10 cellular contexts compared by ENCODE assay signal in the genomic region with DNA sequence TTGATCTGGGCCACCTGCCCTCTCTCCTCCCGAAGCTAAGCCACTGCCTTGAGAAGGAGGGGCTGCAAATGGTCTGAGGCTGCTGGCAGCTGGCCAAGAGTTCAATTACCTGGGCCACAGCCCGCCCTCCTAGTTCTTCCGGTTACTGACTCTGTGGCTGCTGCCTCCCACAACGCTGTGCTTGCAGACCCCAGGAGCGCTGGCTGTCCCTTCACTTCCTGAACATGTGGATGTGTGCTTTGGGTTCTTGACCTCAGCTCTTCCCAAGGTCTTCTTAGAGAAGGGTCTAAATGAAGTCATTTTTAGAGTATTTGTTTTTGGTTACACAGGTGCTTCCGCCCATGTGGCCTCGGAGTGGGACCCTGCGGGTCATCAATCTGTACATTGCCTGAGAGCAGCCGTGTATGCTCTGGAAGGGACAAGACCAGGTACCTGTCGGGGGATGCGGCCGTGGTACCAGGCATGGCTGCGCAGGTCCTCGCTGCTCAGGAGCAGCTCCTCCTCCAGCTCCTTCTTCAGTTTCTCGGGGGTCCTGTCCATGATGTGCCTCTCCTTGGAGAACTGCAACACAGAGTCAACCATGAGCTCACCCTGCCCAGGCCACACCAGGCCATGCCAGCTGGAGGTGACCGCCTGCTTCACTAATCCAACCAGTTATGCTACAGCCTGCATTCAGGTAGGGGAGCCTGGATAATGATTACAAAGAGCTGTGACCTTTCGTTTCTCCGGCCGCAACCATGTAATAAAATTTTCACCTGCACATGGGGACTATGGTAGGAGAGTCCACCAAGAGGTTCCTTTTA.
DNase-seq lines count a peak whose midpoint lies in the region; ATAC-seq and TF ChIP-seq lines count a peak whose summit lies in the region.
"Had no signal": no experiment of that assay in that cellular context is flagged by ENCODE, and none has a peak within 500 bp of the region (broad histone marks: within the 10 kb centered on the region; RNA-seq: fewer than 3 reads in every experiment).

No MANE protein-coding gene starts in this region.

- no peaks in the 10 kb centered on the region for H3K9me3 ChIP-seq in neural progenitor cell (ENCODE audit: low read depth)
- H3K9me3 ChIP-seq: thoracic aorta had no signal

- H3K4me2 ChIP-seq in neural progenitor cell, result no peak overlapping the region

- POLR2A ChIA-PET in activated CD4-positive, alpha-beta T cell treated with anti-CD3 and anti-CD28 coated beads for 36 hours (lab: Charles Lee), result no interaction called here

- H3K27ac Mint-ChIP-seq in activated CD4-positive, alpha-beta T cell treated with anti-CD3 and anti-CD28 coated beads for 36 hours, result no peak overlapping the region
- H3K27ac Mint-ChIP-seq in activated CD4-positive, alpha-beta T cell treated with anti-CD3 and anti-CD28 coated beads, Interleukin-2, amount 10 ng/mL, durations not matched to agents 24 days and 14 days, result no peak overlapping the region
- H3K27ac Mint-ChIP-seq in activated naive CD8-positive, alpha-beta T cell treated with anti-CD3 and anti-CD28 coated beads, Interleukin-2, amount 50 U/mL, for 24 hours, result no peak overlapping the region
- H3K27ac Mint-ChIP-seq in neural progenitor cell, result peak overlapping the region; percentile 26
- H3K27ac Mint-ChIP-seq: T-helper 1 cell treated with Interleukin-12 subunit alpha and Interleukin-12 subunit beta and Interleukin-4 antibody, amounts not matched to agents 30 μg/mL and 1 μg/mL, for 36 hours had no signal

- H3K27me3 ChIP-seq in neural progenitor cell, result no peaks in the 10 kb centered on the region

- H3K79me2 ChIP-seq in neural progenitor cell (ENCODE audit: low read depth), result no peaks in the 10 kb centered on the region

- H3K27me3 Mint-ChIP-seq in activated CD4-positive, alpha-beta T cell treated with anti-CD3 and anti-CD28 coated beads for 36 hours, result no peaks in the 10 kb centered on the region
- peaks cover 26% of the 10 kb centered on the region for H3K27me3 Mint-ChIP-seq in activated CD4-positive, alpha-beta T cell treated with anti-CD3 and anti-CD28 coated beads, Interleukin-2, amount 10 ng/mL, durations not matched to agents 24 days and 14 days
- peaks cover 3% of the 10 kb centered on the region for H3K27me3 Mint-ChIP-seq in activated naive CD8-positive, alpha-beta T cell treated with anti-CD3 and anti-CD28 coated beads, Interleukin-2, amount 50 U/mL, for 24 hours
- H3K27me3 Mint-ChIP-seq in neural progenitor cell (ENCODE audit: insufficient read depth, low read depth), result peaks cover 7% of the 10 kb centered on the region

- no peak overlapping the region for H3K4me3 ChIP-seq in neural progenitor cell
- H3K4me3 ChIP-seq: thoracic aorta had no signal

- H3K4me3 Mint-ChIP-seq in activated CD4-positive, alpha-beta T cell treated with anti-CD3 and anti-CD28 coated beads for 36 hours, result no peak overlapping the region
- H3K4me3 Mint-ChIP-seq in activated CD4-positive, alpha-beta T cell treated with anti-CD3 and anti-CD28 coated beads, Interleukin-2, amount 10 ng/mL, durations not matched to agents 24 days and 14 days, result no peak overlapping the region
- no peak overlapping the region for H3K4me3 Mint-ChIP-seq in activated naive CD8-positive, alpha-beta T cell treated with anti-CD3 and anti-CD28 coated beads, Interleukin-2, amount 50 U/mL, for 24 hours
- H3K4me3 Mint-ChIP-seq in neural progenitor cell, result no peak overlapping the region
- H3K4me3 Mint-ChIP-seq: T-helper 1 cell treated with Interleukin-12 subunit alpha and Interleukin-12 subunit beta and Interleukin-4 antibody, amounts not matched to agents 30 μg/mL and 1 μg/mL, for 36 hours had no signal

- intact Hi-C loops in activated CD4-positive, alpha-beta T cell treated with anti-CD3 and anti-CD28 coated beads for 36 hours (cut with DNase I, micrococcal nuclease), result no loop called here
- intact Hi-C loops in activated CD4-positive, alpha-beta T cell treated with anti-CD3 and anti-CD28 coated beads, Interleukin-2, amount 10 ng/mL, durations not matched to agents 24 days and 14 days (cut with micrococcal nuclease), result no loop called here

- peaks cover 12% of the 10 kb centered on the region for H3K4me1 Mint-ChIP-seq in activated CD4-positive, alpha-beta T cell treated with anti-CD3 and anti-CD28 coated beads for 36 hours
- H3K4me1 Mint-ChIP-seq in activated CD4-positive, alpha-beta T cell treated with anti-CD3 and anti-CD28 coated beads, Interleukin-2, amount 10 ng/mL, durations not matched to agents 24 days and 14 days, result peaks cover 12% of the 10 kb centered on the region
- H3K4me1 Mint-ChIP-seq in activated naive CD8-positive, alpha-beta T cell treated with anti-CD3 and anti-CD28 coated beads, Interleukin-2, amount 50 U/mL, for 24 hours, result peaks cover 18% of the 10 kb centered on the region
- peaks cover 24% of the 10 kb centered on the region for H3K4me1 Mint-ChIP-seq in neural progenitor cell

- H3F3A ChIP-seq in neural progenitor cell (ENCODE audit: low read depth), result no peaks in the 10 kb centered on the region

- H3K9me3 Mint-ChIP-seq in activated CD4-positive, alpha-beta T cell treated with anti-CD3 and anti-CD28 coated beads for 36 hours (ENCODE audit: low read depth), result no peaks in the 10 kb centered on the region
- H3K9me3 Mint-ChIP-seq in activated CD4-positive, alpha-beta T cell treated with anti-CD3 and anti-CD28 coated beads, Interleukin-2, amount 10 ng/mL, durations not matched to agents 24 days and 14 days, result no peaks in the 10 kb centered on the region
- no peaks in the 10 kb centered on the region for H3K9me3 Mint-ChIP-seq in activated naive CD8-positive, alpha-beta T cell treated with anti-CD3 and anti-CD28 coated beads, Interleukin-2, amount 50 U/mL, for 24 hours
- H3K9me3 Mint-ChIP-seq in neural progenitor cell, result no peaks in the 10 kb centered on the region
- H3K9me3 Mint-ChIP-seq: T-helper 1 cell treated with Interleukin-12 subunit alpha and Interleukin-12 subunit beta and Interleukin-4 antibody, amounts not matched to agents 30 μg/mL and 1 μg/mL, for 36 hours had no signal

- peak; percentile 25 for DNase-seq in activated CD4-positive, alpha-beta T cell treated with anti-CD3 and anti-CD28 coated beads for 36 hours
- no peak for DNase-seq in activated CD4-positive, alpha-beta T cell treated with anti-CD3 and anti-CD28 coated beads, Interleukin-2, amount 10 ng/mL, durations not matched to agents 24 days and 14 days
- peak; percentile 99 for DNase-seq in NCI-H2029 (lab: John Stamatoyannopoulos, UW)
- DNase-seq in activated naive CD8-positive, alpha-beta T cell treated with anti-CD3 and anti-CD28 coated beads, Interleukin-2, amount 50 U/mL, for 24 hours, result peak; percentile 38
- DNase-seq in neural progenitor cell (ENCODE audit: low spot score), result peak; percentile 17
- DNase-seq in superior temporal gyrus (ENCODE audit: extremely low spot score), result no peak
- no peak for DNase-seq in globus pallidus (ENCODE audit: low spot score)

- no peak for ATAC-seq in activated CD4-positive, alpha-beta T cell treated with anti-CD3 and anti-CD28 coated beads for 36 hours
- peak; percentile 82 for ATAC-seq in HG02938 (IDR thresholded peaks at IDR 0.05; ENCODE audit: unreplicated experiment)
- no peak for ATAC-seq in activated naive CD8-positive, alpha-beta T cell treated with anti-CD3 and anti-CD28 coated beads, Interleukin-2, amount 50 U/mL, for 24 hours

- H3K36me3 Mint-ChIP-seq in activated CD4-positive, alpha-beta T cell treated with anti-CD3 and anti-CD28 coated beads for 36 hours (ENCODE audit: low read depth), result no peaks in the 10 kb centered on the region
- no peaks in the 10 kb centered on the region for H3K36me3 Mint-ChIP-seq in activated CD4-positive, alpha-beta T cell treated with anti-CD3 and anti-CD28 coated beads, Interleukin-2, amount 10 ng/mL, durations not matched to agents 24 days and 14 days (ENCODE audit: low read depth)
- H3K36me3 Mint-ChIP-seq in activated naive CD8-positive, alpha-beta T cell treated with anti-CD3 and anti-CD28 coated beads, Interleukin-2, amount 50 U/mL, for 24 hours (ENCODE audit: low read depth), result no peaks in the 10 kb centered on the region
- peaks cover 21% of the 10 kb centered on the region for H3K36me3 Mint-ChIP-seq in neural progenitor cell

- peaks cover 6% of the 10 kb centered on the region for H4K20me1 ChIP-seq in neural progenitor cell (ENCODE audit: low read depth)

- no peak overlapping the region for H2AFZ ChIP-seq in neural progenitor cell (replicated peaks)

- no peak overlapping the region for H3K27ac ChIP-seq in neural progenitor cell

- CTCF ChIA-PET in activated CD4-positive, alpha-beta T cell treated with anti-CD3 and anti-CD28 coated beads for 36 hours (lab: Charles Lee), result interaction anchor here (0.8 to 1.2 kb wide), 3 partner anchors 11 to 380 kb away, joined by 3 read pairs; no protein-coding TSS in a partner anchor

- peaks cover 15% of the 10 kb centered on the region for H3K4me1 ChIP-seq in neural progenitor cell

- no peak overlapping the region for H3K9ac ChIP-seq in neural progenitor cell

- no peak for TF ChIP-seq CTCF in neural progenitor cell (IDR thresholded peaks at IDR 0.05)

- no peaks in the 10 kb centered on the region for H3K36me3 ChIP-seq in neural progenitor cell

Comparison
In these comparisons a context has a peak if more than half of its experiments do, and no peak if none do; other contexts are left out.
1. DNase-seq: peak in activated CD4-positive, alpha-beta T cell treated with anti-CD3 and anti-CD28 coated beads for 36 hours (single experiment), NCI-H2029 (single experiment), activated naive CD8-positive, alpha-beta T cell treated with anti-CD3 and anti-CD28 coated beads, Interleukin-2, amount 50 U/mL, for 24 hours (single experiment) and neural progenitor cell (single experiment); none in activated CD4-positive, alpha-beta T cell treated with anti-CD3 and anti-CD28 coated beads, Interleukin-2, amount 10 ng/mL, durations not matched to agents 24 days and 14 days (single experiment), superior temporal gyrus (single experiment) and globus pallidus (single experiment).